31 cellular contexts compared by ENCODE assay signal in the genomic region with DNA sequence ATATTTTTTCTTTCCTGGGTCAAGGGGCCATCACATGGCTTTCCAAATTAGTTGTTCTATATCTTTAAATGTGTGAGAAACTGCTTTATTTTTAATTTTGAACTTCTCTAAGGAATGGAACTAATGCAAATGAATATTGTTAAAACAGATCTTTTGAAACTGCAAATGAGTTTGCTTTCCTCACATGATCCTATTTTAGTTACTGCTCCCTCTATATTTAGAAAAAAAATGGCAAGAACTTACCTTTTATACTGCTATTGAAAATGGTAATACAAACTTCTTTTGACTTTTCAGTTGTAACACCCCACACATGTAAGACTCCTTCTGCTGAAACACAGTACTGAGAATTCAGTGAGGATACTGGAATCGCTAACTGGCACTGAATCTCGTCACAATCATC. TPM values are rescaled to one million over a fixed set of nuclear protein-coding genes. Genes with fewer than 3 reads are reported as not detected.
"Had no signal": no experiment of that assay in that cellular context is flagged by ENCODE, and none has a peak within 500 bp of the region (broad histone marks: within the 10 kb centered on the region; RNA-seq: fewer than 3 reads in every experiment).

No MANE protein-coding gene starts in this region.

- H3K4me3 Mint-ChIP-seq: naive thymus-derived CD8-positive, alpha-beta T cell; nephron; neural crest cell; stimulated activated naive B cell treated with anti-CD40 and anti-IgM and Interleukin-4, amounts not matched to agents 10 μg/mL and 1 μg/mL and 100 μg/mL, for 72 hours; stimulated activated naive CD8-positive, alpha-beta T cell treated with anti-CD3 and anti-CD28 coated beads, Interleukin-15, Interleukin-2, amounts not matched to agents 100 ng/mL and 50 ng/mL, for 24 hours had no signal

- DNase-seq: hypothalamus; islet precursor cell; left ventricle myocardium inferior; mesendoderm; naive thymus-derived CD8-positive, alpha-beta T cell; nucleus accumbens; pancreas; posterior cingulate gyrus; retina; right cardiac atrium; stimulated activated CD4-positive, alpha-beta T cell treated with anti-CD3 and anti-CD28 coated beads, Interleukin-12 subunit alpha, Interleukin-12 subunit beta, amount 100 ng/mL, for 4 hours; stimulated activated CD4-positive, alpha-beta T cell treated with anti-CD3 and anti-CD28 coated beads, Interleukin-15, amount 100 ng/mL, for 24 hours; stimulated activated CD4-positive, alpha-beta T cell treated with anti-CD3 and anti-CD28 coated beads, Interleukin-2, amount 100 ng/mL, for 24 hours; stimulated activated CD4-positive, alpha-beta T cell treated with anti-CD3 and anti-CD28 coated beads, Interleukin-4, amount 100 ng/mL, for 1 hour; stimulated activated naive B cell treated with anti-CD40 and anti-IgM and Interleukin-4, amounts not matched to agents 10 μg/mL and 1 μg/mL and 100 μg/mL, for 72 hours; tibial artery; trophoblast cell; upper lobe of right lung had no signal

- H3K9me3 ChIP-seq: pancreas, prostate gland, suprapubic skin, thoracic aorta, tibial artery, upper lobe of right lung had no signal

- H3K27ac ChIP-seq: left ventricle myocardium inferior, pancreas, prostate gland, skin epidermis, suprapubic skin, thoracic aorta, tibial artery, upper lobe of right lung had no signal

- H3K27me3 ChIP-seq: pancreas, suprapubic skin, tibial artery, upper lobe of right lung had no signal

- H3K27ac Mint-ChIP-seq: nephron; stimulated activated naive B cell treated with anti-CD40 and anti-IgM and Interleukin-4, amounts not matched to agents 10 μg/mL and 1 μg/mL and 100 μg/mL, for 72 hours; stimulated activated naive CD8-positive, alpha-beta T cell treated with anti-CD3 and anti-CD28 coated beads, Interleukin-15, Interleukin-2, amounts not matched to agents 100 ng/mL and 50 ng/mL, for 24 hours had no signal

- H3K27me3 Mint-ChIP-seq: naive thymus-derived CD8-positive, alpha-beta T cell; stimulated activated naive B cell treated with anti-CD40 and anti-IgM and Interleukin-4, amounts not matched to agents 10 μg/mL and 1 μg/mL and 100 μg/mL, for 72 hours; stimulated activated naive CD8-positive, alpha-beta T cell treated with anti-CD3 and anti-CD28 coated beads, Interleukin-15, Interleukin-2, amounts not matched to agents 100 ng/mL and 50 ng/mL, for 24 hours had no signal

- H3K4me1 Mint-ChIP-seq: neural crest cell had no signal

- ATAC-seq: naive thymus-derived CD8-positive, alpha-beta T cell; pancreas; right cardiac atrium; sciatic nerve; stimulated activated naive B cell treated with anti-CD40 and anti-IgM and Interleukin-4, amounts not matched to agents 10 μg/mL and 1 μg/mL and 100 μg/mL, for 72 hours; upper lobe of right lung had no signal

- H3K4me3 ChIP-seq: left ventricle myocardium inferior, lung, pancreas, prostate gland, skin epidermis, suprapubic skin, thoracic aorta, tibial artery, upper lobe of right lung had no signal

- H3K4me1 ChIP-seq: prostate gland had no signal

RNA-seq across cellular contexts. Expression of gene IL22RA2, which starts 29.8 kb away (rescaled TPM):
- total RNA-seq: kidney epithelial cell; left ventricle myocardium inferior; mucosa of gallbladder; naive thymus-derived CD8-positive, alpha-beta T cell; neural crest cell; osteoblast; prostate gland; sciatic nerve; subcutaneous adipose tissue; thoracic aorta; upper lobe of right lung had no signal
- polyA plus RNA-seq: naive thymus-derived CD8-positive, alpha-beta T cell; pancreas had no signal
